1 cellular context compared by ENCODE assay signal in genomic region chr11:7513210-7514098, GRCh38.
TF ChIP-seq lines count a peak whose summit lies in the region.

Gene PPFIBP2 (plus strand): TSS chr11:7513999. CDS start chr11:7549476, 35,477 bp downstream.

TF ChIP-seq in HEK293, 187 proteins besides CTCF, POLR2A, EP300 and RAD21 (continued from another document):
- TF ChIP-seq AEBP2 (tag by site-specific recombination; IDR thresholded peaks at IDR 0.05; ENCODE audit: borderline replicate concordance) (no peak), INSM2 (tag by site-specific recombination; IDR thresholded peaks at IDR 0.05) (no peak), KLF9 (tag by site-specific recombination; IDR thresholded peaks at IDR 0.05; ENCODE audit: low read depth) (peak; percentile 94), ZNF654 (tag by site-specific recombination; IDR thresholded peaks at IDR 0.05; ENCODE audit: low read depth) (peak; percentile 33; the same call in 1 of the 2 replicates), ZNF175 (tag by site-specific recombination; IDR thresholded peaks at IDR 0.05) (no peak), ZNF521 (tag by site-specific recombination; IDR thresholded peaks at IDR 0.05) (no peak), PRDM2 (tag by site-specific recombination; IDR thresholded peaks at IDR 0.05; ENCODE audit: borderline replicate concordance) (no peak), MZF1 (tag by site-specific recombination; IDR thresholded peaks at IDR 0.05; ENCODE audit: borderline replicate concordance) (no peak), BCL11B (tag by site-specific recombination; IDR thresholded peaks at IDR 0.05; ENCODE audit: low read depth) (no peak), ZNF76 (tag by site-specific recombination; IDR thresholded peaks at IDR 0.05; ENCODE audit: borderline replicate concordance, low read depth) (no peak), ZBTB8A (tag by site-specific recombination; IDR thresholded peaks at IDR 0.05) (no peak), ZNF639 (tag by site-specific recombination; IDR thresholded peaks at IDR 0.05) (no peak), ZNF561 (tag by site-specific recombination; IDR thresholded peaks at IDR 0.05; ENCODE audit: borderline replicate concordance) (no peak), ZFHX2 (tag by site-specific recombination; conservative IDR thresholded peaks at IDR 0.05) (peak; percentile 27), ZNF341 (tag by site-specific recombination; IDR thresholded peaks at IDR 0.05; ENCODE audit: low read depth) (peak; percentile 93), ZNF157 (tag by site-specific recombination; IDR thresholded peaks at IDR 0.05) (no peak), ZNF169 (tag by site-specific recombination; IDR thresholded peaks at IDR 0.05) (no peak), SP2 (tag by site-specific recombination; IDR thresholded peaks at IDR 0.05) (peak; percentile 63), ZNF596 (tag by site-specific recombination; IDR thresholded peaks at IDR 0.05) (no peak), ZNF426 (tag by site-specific recombination; IDR thresholded peaks at IDR 0.05) (no peak), KLF1 (tag by site-specific recombination; IDR thresholded peaks at IDR 0.05) (0 out of 2 replicates have a peak, but pooled peaks have one; percentile 5), SCRT2 (tag by site-specific recombination; IDR thresholded peaks at IDR 0.05) (no peak), ZBTB20 (tag by site-specific recombination; IDR thresholded peaks at IDR 0.05) (peak; percentile 7; the same call in 1 of the 2 replicates), FEZF1 (tag by site-specific recombination; IDR thresholded peaks at IDR 0.05) (no peak), EGR2 (tag by site-specific recombination; IDR thresholded peaks at IDR 0.05; ENCODE audit: low read depth) (0 out of 2 replicates have a peak, but pooled peaks have one; percentile 2), PRDM4 (tag by site-specific recombination; IDR thresholded peaks at IDR 0.05) (no peak), ZNF366 (tag by site-specific recombination; conservative IDR thresholded peaks at IDR 0.05) (no peak), ZSCAN5A (tag by site-specific recombination; IDR thresholded peaks at IDR 0.05) (no peak), YY1 (tag by site-specific recombination; IDR thresholded peaks at IDR 0.05) (no peak)
